In genomic region chr9:92669890-92670708, GRCh38 we compare ENCODE assay signal across 8 cellular contexts. TPM values are rescaled to one million over a fixed set of nuclear protein-coding genes. Genes with fewer than 3 reads are reported as not detected.
DNase-seq lines count a peak whose midpoint lies in the region; ATAC-seq, FAIRE-seq and TF ChIP-seq lines count a peak whose summit lies in the region.

IPPK (minus strand) TSS chr9:92670131; CDS start chr9:92669988, 143 bp downstream.

- H3K27me3 ChIP-seq in Caco-2 (replicated peaks; ENCODE audit: control insufficient read depth, insufficient read depth, low read length): no peaks in the 10 kb centered on the region

- intact Hi-C loops in Caco-2 (cut with micrococcal nuclease; ENCODE audit: unreplicated experiment): no loop called here

- no peaks in the 10 kb centered on the region for H3K27me3 Mint-ChIP-seq in Caco-2 (ENCODE audit: insufficient read depth, unreplicated experiment)
- no peaks in the 10 kb centered on the region for H3K27me3 Mint-ChIP-seq in effector memory CD8-positive, alpha-beta T cell

- H3K4me1 Mint-ChIP-seq in Caco-2 (ENCODE audit: low read depth, unreplicated experiment): peaks cover 6% of the 10 kb centered on the region
- peaks cover 18 to 24% of the 10 kb centered on the region in 2 donors for H3K4me1 Mint-ChIP-seq in effector memory CD8-positive, alpha-beta T cell (ENCODE audit: low read depth in 2 of 2)

- no peaks in the 10 kb centered on the region for H3K36me3 ChIP-seq in Caco-2 (ENCODE audit: control insufficient read depth, insufficient read depth, low read length)

- H3K9me3 Mint-ChIP-seq in Caco-2 (ENCODE audit: unreplicated experiment): no peaks in the 10 kb centered on the region
- no peaks in the 10 kb centered on the region for H3K9me3 Mint-ChIP-seq in effector memory CD8-positive, alpha-beta T cell

- BruUV-seq in Caco-2 (replicated peaks; lab: Mats Ljungman, UMichigan): no TSS peak

- POLR2A ChIA-PET in Caco-2 (lab: Charles Lee): interaction anchor here (0.6 to 1.3 kb wide), 4 partner anchors 18 to 1246 kb away, joined by 3 to 6 read pairs (median 4); partner anchors contain the start of genes CENPP and NFIL3

- no peaks in the 10 kb centered on the region for H3K9me3 ChIP-seq in Caco-2

- peak; percentile 93 for ATAC-seq in GM21381 (IDR thresholded peaks at IDR 0.05; ENCODE audit: unreplicated experiment)
- peak; percentile 92 for ATAC-seq in effector memory CD8-positive, alpha-beta T cell (replicated peaks)

- DNase-seq in Caco-2 (peak; percentile 91 to 95), HTR-8/SVneo (ENCODE audit: insufficient read length, low spot score) (peak; percentile 95), NOMO-1 treated with DMSO at 0.1 percent for 48 hours (lab: John Stamatoyannopoulos, UW; ENCODE audit: unreplicated experiment) (peak; percentile 98), medulla oblongata (ENCODE audit: extremely low spot score) (peak; percentile 99)
- peak; percentile 92 to 97 (median 93) for DNase-seq in activated CD8-positive, alpha-beta memory T cell treated with anti-CD3 and anti-CD28 coated beads for 48 hours (ENCODE audit: low read depth in 2 of 3, low spot score in 2 of 3)
- peak; percentile 94 to 98 (median 96) for DNase-seq in effector memory CD8-positive, alpha-beta T cell
- DNase-seq in stimulated activated CD4-positive, alpha-beta T cell treated with anti-CD3 and anti-CD28 coated beads, TNF-alpha, amount 100 ng/mL, for 48 hours (ENCODE audit: low read depth in 3 of 3): peak; percentile 96 to 98 (median 97)

- H3K4me3 Mint-ChIP-seq in Caco-2 (ENCODE audit: unreplicated experiment): peak within 1 kb of the TSS; percentile 76
- H3K4me3 Mint-ChIP-seq in effector memory CD8-positive, alpha-beta T cell: peak within 1 kb of the TSS; percentile 90 to 91

- 0 out of 2 replicates have a peak, but pooled peaks cover 6% of the 10 kb centered on the region for H3K4me1 ChIP-seq in Caco-2

- H3K27ac Mint-ChIP-seq in Caco-2 (ENCODE audit: unreplicated experiment): no peak within 1 kb of the TSS
- H3K27ac Mint-ChIP-seq in effector memory CD8-positive, alpha-beta T cell: peak within 1 kb of the TSS; percentile 96

- no peaks in the 10 kb centered on the region for H3K36me3 Mint-ChIP-seq in Caco-2 (ENCODE audit: insufficient read depth, unreplicated experiment)
- H3K36me3 Mint-ChIP-seq in effector memory CD8-positive, alpha-beta T cell (ENCODE audit: insufficient read depth): peaks cover 9% of the 10 kb centered on the region

- CTCF ChIA-PET in Caco-2 (lab: Charles Lee): interaction anchor here (0.7 to 1.2 kb wide), 3 partner anchors 18 to 121 kb away, joined by 3 to 4 read pairs (median 3); no protein-coding TSS in a partner anchor

- no peak for TF ChIP-seq CTCF in Caco-2 (IDR thresholded peaks at IDR 0.05; ENCODE audit: insufficient read depth in 1 of 2, low read depth in 1 of 2, low read length in 1 of 2, severe bottlenecking in 1 of 2, unreplicated experiment in 1 of 2)

- FAIRE-seq in HTR-8/SVneo (lab: Jason Lieb, UNC): no peak

- H3K4me3 ChIP-seq in Caco-2 (ENCODE audit: low read depth, low read length): peak within 1 kb of the TSS; percentile 75

RNA-seq across cellular contexts. Expression of gene IPPK, which starts in this region (rescaled TPM):
- total RNA-seq in Caco-2 (2022): 5.0 and 5.4 TPM in 2 replicates

Comparison
In these comparisons a context has a peak if more than half of its experiments do, and no peak if none do; other contexts are left out.
1. Peak in every context shown above with its lines: DNase-seq, ATAC-seq and H3K4me3 ChIP-seq.